In genomic region chr22:22440188-22440587, GRCh38 we compare ENCODE assay signal across 28 cellular contexts.
"Had no signal": no experiment of that assay in that cellular context is flagged by ENCODE, and none has a peak within 500 bp of the region (broad histone marks: within the 10 kb centered on the region; RNA-seq: fewer than 3 reads in every experiment).

No MANE protein-coding gene starts in this region.

- H3K36me3 ChIP-seq: colonic mucosa, esophagus muscularis mucosa, esophagus squamous epithelium, gastrocnemius medialis, gastroesophageal sphincter, heart left ventricle, heart right ventricle had no signal

- H3K4me1 ChIP-seq: colonic mucosa, esophagus muscularis mucosa, foreskin keratinocyte, gastrocnemius medialis, gastroesophageal sphincter, heart left ventricle, heart right ventricle had no signal

- H3K9me3 ChIP-seq: colonic mucosa, esophagus squamous epithelium, gastrocnemius medialis had no signal

- FAIRE-seq: colon, endometrium, endothelial cell of umbilical vein, frontal cortex had no signal

- H3K4me3 ChIP-seq: colonic mucosa, coronary artery, dorsolateral prefrontal cortex, esophagus muscularis mucosa, esophagus squamous epithelium, gastrocnemius medialis, gastroesophageal sphincter, heart left ventricle, heart right ventricle had no signal

- DNase-seq: colonic mucosa; cortex of kidney; dermis blood vessel endothelial cell; dorsolateral prefrontal cortex; effector CD4-positive, alpha-beta T cell; effector CD8-positive, alpha-beta T cell; effector memory CD4-positive, alpha-beta T cell; effector memory CD8-positive, alpha-beta T cell; endodermal cell; erythroblast; esophagus squamous epithelium; foreskin fibroblast; foreskin keratinocyte; foreskin melanocyte; gastrocnemius medialis; glutamatergic neuron; head of caudate nucleus; heart left ventricle; heart right ventricle had no signal

- ATAC-seq: effector memory CD8-positive, alpha-beta T cell; esophagus mucosa; foreskin keratinocyte; gastrocnemius medialis; gastroesophageal sphincter; heart left ventricle; heart right ventricle had no signal

- H3K27ac ChIP-seq: colonic mucosa, coronary artery, dorsolateral prefrontal cortex, epithelial cell of prostate, esophagus muscularis mucosa, esophagus squamous epithelium, foreskin keratinocyte, gastrocnemius medialis, gastroesophageal sphincter, heart left ventricle, heart right ventricle had no signal

- H3K27me3 ChIP-seq: foreskin keratinocyte had no signal
